19 cellular contexts compared by ENCODE assay signal in genomic region chr19:29299416-29300380, GRCh38.
A peak's percentile ranks its signal among the peaks of the same experiment; 100 is the strongest.
DNase-seq lines count a peak whose midpoint lies in the region; ATAC-seq and TF ChIP-seq lines count a peak whose summit lies in the region.
"Had no signal": no experiment of that assay in that cellular context is flagged by ENCODE, and none has a peak within 500 bp of the region (broad histone marks: within the 10 kb centered on the region; RNA-seq: fewer than 3 reads in every experiment).

No MANE protein-coding gene starts in this region.

- no peak overlapping the region for H3K4me3 ChIP-seq in spleen
- H3K4me3 ChIP-seq: A549 had no signal

- DNase-seq in activated effector memory CD4-positive, alpha-beta T cell treated with anti-CD3 and anti-CD28 coated beads, Interleukin-2, amount 50 U/mL, for 16 hours, result peak; percentile 46
- no peak for DNase-seq in activated effector memory CD4-positive, alpha-beta T cell treated with Interleukin-2 at 50 U/mL for 16 hours
- DNase-seq in WTC11 (ENCODE audit: low spot score), result no peak
- peak; percentile 73 for DNase-seq in mesenteric fat pad (ENCODE audit: low spot score)
- peak; percentile 51 for DNase-seq in spleen
- DNase-seq in GOT3 (lab: John Stamatoyannopoulos, UW), result no peak
- no peak for DNase-seq in activated T-cell treated with anti-CD3 and anti-CD28 coated beads, Interleukin-2, amount 50 U/mL, for 4 hours
- DNase-seq: AML-193; CD4-positive, alpha-beta T cell; DMS153; DMS79; GF-D8; H9; IMR-90 had no signal

- CTCF ChIA-PET in WTC11 (lab: Charles Lee), result interaction anchor here (1.0 kb wide), 1 partner anchor 9 kb away, joined by 3 read pairs; no protein-coding TSS in a partner anchor

- POLR2A ChIA-PET in WTC11 (lab: Charles Lee), result no interaction called here

- H3K4me1 ChIP-seq in spleen, result no peaks in the 10 kb centered on the region
- H3K4me1 ChIP-seq: A549 had no signal

- H3K27me3 Mint-ChIP-seq in WTC11 (ENCODE audit: low read depth), result peaks cover 4% of the 10 kb centered on the region; the same call in 1 of the 2 replicates
- peaks cover 5% of the 10 kb centered on the region for H3K27me3 Mint-ChIP-seq in activated T-cell treated with anti-CD3 and anti-CD28 coated beads, Interleukin-2, amount 50 U/mL, for 4 hours (ENCODE audit: low read depth)

- no peaks in the 10 kb centered on the region for H3K9me3 ChIP-seq in spleen
- H3K9me3 ChIP-seq: A549 had no signal

- WGBS in spleen, 5 donors, result 84 to 88% (median 87%) methylated on average over 13 to 15 of the region's 15 CpGs

- peaks cover 9% of the 10 kb centered on the region for H3K9me3 Mint-ChIP-seq in WTC11
- no peaks in the 10 kb centered on the region for H3K9me3 Mint-ChIP-seq in activated T-cell treated with anti-CD3 and anti-CD28 coated beads, Interleukin-2, amount 50 U/mL, for 4 hours
- H3K9me3 Mint-ChIP-seq: CD4-positive, alpha-beta T cell; H9 had no signal

- H3K36me3 ChIP-seq in spleen, result no peaks in the 10 kb centered on the region

- no peak for ATAC-seq in WTC11
- ATAC-seq in HG03097 (IDR thresholded peaks at IDR 0.05; ENCODE audit: low FRiP score, unreplicated experiment), result no peak
- ATAC-seq in activated T-cell treated with anti-CD3 and anti-CD28 coated beads, Interleukin-2, amount 50 U/mL, for 4 hours, result no peak
- ATAC-seq: A549 had no signal

- H3K36me3 Mint-ChIP-seq in WTC11, result no peaks in the 10 kb centered on the region; the same call in 1 of the 2 replicates
- no peaks in the 10 kb centered on the region for H3K36me3 Mint-ChIP-seq in activated T-cell treated with anti-CD3 and anti-CD28 coated beads, Interleukin-2, amount 50 U/mL, for 4 hours (ENCODE audit: insufficient read depth)

- peak overlapping the region; percentile 52; the same call in 1 of the 2 replicates for H3K27ac Mint-ChIP-seq in WTC11
- H3K27ac Mint-ChIP-seq: CD4-positive, alpha-beta T cell had no signal

- no peak overlapping the region for H3K27ac ChIP-seq in spleen
- H3K27ac ChIP-seq: 22Rv1, A549, C4-2B, HL-60 had no signal

- H3K4me3 Mint-ChIP-seq in WTC11, result no peak overlapping the region
- H3K4me3 Mint-ChIP-seq in activated T-cell treated with anti-CD3 and anti-CD28 coated beads, Interleukin-2, amount 50 U/mL, for 4 hours, result no peak overlapping the region
- H3K4me3 Mint-ChIP-seq: CD4-positive, alpha-beta T cell; H9 had no signal

- no peaks in the 10 kb centered on the region for H3K4me1 Mint-ChIP-seq in WTC11
- no peaks in the 10 kb centered on the region for H3K4me1 Mint-ChIP-seq in activated T-cell treated with anti-CD3 and anti-CD28 coated beads, Interleukin-2, amount 50 U/mL, for 4 hours (ENCODE audit: low read depth)
- H3K4me1 Mint-ChIP-seq: H9 had no signal

- TF ChIP-seq POLR2A in spleen (IDR thresholded peaks at IDR 0.05), result no peak

- TF ChIP-seq CTCF in WTC11 (IDR thresholded peaks at IDR 0.05) (no peak), spleen (IDR thresholded peaks at IDR 0.05 in 8 of 11, conservative IDR thresholded peaks at IDR 0.05 in 3 of 11) (no peak)

- H3K27me3 ChIP-seq in spleen (replicated peaks in 1 of 7), result peaks cover 0 to 20% (median 0%) of the 10 kb centered on the region in 7 donors

- intact Hi-C loops in spleen (cut with DNase I; ENCODE audit: low total_unique reads), result no loop called here

TF ChIP-seq in WTC11, 78 proteins besides CTCF, POLR2A, EP300 and RAD21:
- no peak for TF ChIP-seq TP53 (CRISPR knock-in tag; IDR thresholded peaks at IDR 0.05)
- no peak for TF ChIP-seq NFYB (CRISPR knock-in tag; conservative IDR thresholded peaks at IDR 0.05; ENCODE audit: low read depth)
- no peak for TF ChIP-seq TEAD4 (CRISPR knock-in tag; IDR thresholded peaks at IDR 0.05)
- no peak for TF ChIP-seq ZNF281 (CRISPR knock-in tag; IDR thresholded peaks at IDR 0.05)

Comparison
In these comparisons a context has a peak if more than half of its experiments do, and no peak if none do; other contexts are left out.
1. DNase-seq: peak in activated effector memory CD4-positive, alpha-beta T cell treated with anti-CD3 and anti-CD28 coated beads, Interleukin-2, amount 50 U/mL, for 16 hours (single experiment), mesenteric fat pad (single experiment) and spleen (single experiment); none in activated effector memory CD4-positive, alpha-beta T cell treated with Interleukin-2 at 50 U/mL for 16 hours (single experiment), WTC11 (single experiment), GOT3 (single experiment) and activated T-cell treated with anti-CD3 and anti-CD28 coated beads, Interleukin-2, amount 50 U/mL, for 4 hours (single experiment).